In genomic region chr6:18503588-18504231, GRCh38 we compare ENCODE assay signal across 8 cellular contexts.
DNase-seq lines count a peak whose midpoint lies in the region; ATAC-seq, FAIRE-seq and TF ChIP-seq lines count a peak whose summit lies in the region.

No MANE protein-coding gene starts in this region.

- TF ChIP-seq CTCF in fibroblast of the aortic adventitia (IDR thresholded peaks at IDR 0.05; ENCODE audit: insufficient read depth, low read length) (peak; percentile 99), nephron progenitor cell (IDR thresholded peaks at IDR 0.05) (peak; percentile 85)

- peak; percentile 80 for FAIRE-seq in GM19239 (lab: Jason Lieb, UNC)

- peaks cover 2% of the 10 kb centered on the region for H3K4me1 Mint-ChIP-seq in activated CD4-positive, alpha-beta T cell treated with anti-CD3 and anti-CD28 coated beads, Interleukin-2, amount 10 ng/mL, durations not matched to agents 7 days and 5 days
- H3K4me1 Mint-ChIP-seq in nephron progenitor cell: peaks cover 12% of the 10 kb centered on the region

- H3K4me3 Mint-ChIP-seq in activated CD4-positive, alpha-beta T cell treated with anti-CD3 and anti-CD28 coated beads, Interleukin-2, amount 10 ng/mL, durations not matched to agents 7 days and 5 days: no peak overlapping the region
- H3K4me3 Mint-ChIP-seq in nephron progenitor cell: no peak overlapping the region

- peak; percentile 77 for ATAC-seq in HG03354 (IDR thresholded peaks at IDR 0.05; ENCODE audit: poor library complexity, severe bottlenecking, unreplicated experiment)
- no peak for ATAC-seq in HG02571 (IDR thresholded peaks at IDR 0.05; ENCODE audit: unreplicated experiment)

- peaks cover 10% of the 10 kb centered on the region for H3K27me3 Mint-ChIP-seq in activated CD4-positive, alpha-beta T cell treated with anti-CD3 and anti-CD28 coated beads, Interleukin-2, amount 10 ng/mL, durations not matched to agents 7 days and 5 days
- H3K27me3 Mint-ChIP-seq in nephron progenitor cell (ENCODE audit: low read depth, poor library complexity): peaks cover 4% of the 10 kb centered on the region

- POLR2A ChIA-PET in activated CD4-positive, alpha-beta T cell treated with anti-CD3 and anti-CD28 coated beads, Interleukin-2, amount 10 ng/mL, durations not matched to agents 7 days and 5 days (lab: Charles Lee): no interaction called here

- DNase-seq in DMS 273 (lab: John Stamatoyannopoulos, UW; ENCODE audit: unreplicated experiment): peak; percentile 84
- peak; percentile 16 for DNase-seq in GM19239 (ENCODE audit: insufficient read length, low spot score)
- DNase-seq in NCI-H226: peak; percentile 58
- DNase-seq in activated CD4-positive, alpha-beta T cell treated with anti-CD3 and anti-CD28 coated beads, Interleukin-2, amount 10 ng/mL, durations not matched to agents 7 days and 5 days: peak; percentile 51
- DNase-seq in fibroblast of the aortic adventitia (ENCODE audit: low read depth): peak; percentile 88
- DNase-seq in nephron progenitor cell: peak; percentile 43

- H3K36me3 Mint-ChIP-seq in activated CD4-positive, alpha-beta T cell treated with anti-CD3 and anti-CD28 coated beads, Interleukin-2, amount 10 ng/mL, durations not matched to agents 7 days and 5 days (ENCODE audit: low read depth): no peaks in the 10 kb centered on the region
- H3K36me3 Mint-ChIP-seq in nephron progenitor cell (ENCODE audit: low read depth): no peaks in the 10 kb centered on the region

- H3K27ac Mint-ChIP-seq in activated CD4-positive, alpha-beta T cell treated with anti-CD3 and anti-CD28 coated beads, Interleukin-2, amount 10 ng/mL, durations not matched to agents 7 days and 5 days: no peak overlapping the region
- no peak overlapping the region for H3K27ac Mint-ChIP-seq in nephron progenitor cell

- CTCF ChIA-PET in activated CD4-positive, alpha-beta T cell treated with anti-CD3 and anti-CD28 coated beads, Interleukin-2, amount 10 ng/mL, durations not matched to agents 7 days and 5 days (lab: Charles Lee): interaction anchor here (1.0 kb wide), 1 partner anchor 181 kb away, joined by 3 read pairs; no protein-coding TSS in a partner anchor

- peak overlapping the region; percentile 44 for H3K4me3 ChIP-seq in fibroblast of the aortic adventitia (ENCODE audit: low read depth, low read length)

- no peaks in the 10 kb centered on the region for H3K9me3 Mint-ChIP-seq in activated CD4-positive, alpha-beta T cell treated with anti-CD3 and anti-CD28 coated beads, Interleukin-2, amount 10 ng/mL, durations not matched to agents 7 days and 5 days
- no peaks in the 10 kb centered on the region for H3K9me3 Mint-ChIP-seq in nephron progenitor cell

Comparison
In these comparisons a context has a peak if more than half of its experiments do, and no peak if none do; other contexts are left out.
1. DNase-seq: peak in every context shown above with its lines; median percentile 88 in fibroblast of the aortic adventitia; 84 in DMS 273; 58 in NCI-H226; 51 in activated CD4-positive, alpha-beta T cell treated with anti-CD3 and anti-CD28 coated beads, Interleukin-2, amount 10 ng/mL, durations not matched to agents 7 days and 5 days; 43 in nephron progenitor cell; 16 in GM19239.